ENCODE assay signal across 22 cellular contexts in genomic region chr3:30356901-30357753, GRCh38.
DNase-seq lines count a peak whose midpoint lies in the region; ATAC-seq, FAIRE-seq and TF ChIP-seq lines count a peak whose summit lies in the region.
"Had no signal": no experiment of that assay in that cellular context is flagged by ENCODE, and none has a peak within 500 bp of the region (broad histone marks: within the 10 kb centered on the region; RNA-seq: fewer than 3 reads in every experiment).

No MANE protein-coding gene starts in this region.

- H3K27ac ChIP-seq in GM23248, result peak overlapping the region; percentile 63
- H3K27ac ChIP-seq: gastroesophageal sphincter, neutrophil had no signal

- H3K27ac Mint-ChIP-seq in activated naive CD4-positive, alpha-beta T cell treated with anti-CD3 and anti-CD28 coated beads for 36 hours, result no peak overlapping the region
- peak overlapping the region in 1 of 2 donors; percentile 39 for H3K27ac Mint-ChIP-seq in T-cell
- H3K27ac Mint-ChIP-seq: activated naive CD4-positive, alpha-beta T cell treated with anti-CD3 and anti-CD28 coated beads, Interleukin-2, amount 10 ng/mL, durations not matched to agents 7 days and 5 days; CD4-positive, alpha-beta T cell; endodermal cell; memory B cell had no signal

- no peak for ATAC-seq in T-cell (replicated peaks in 1 of 4)
- ATAC-seq: gastroesophageal sphincter had no signal

- no peaks in the 10 kb centered on the region for H3K9me3 Mint-ChIP-seq in activated naive CD4-positive, alpha-beta T cell treated with anti-CD3 and anti-CD28 coated beads for 36 hours
- no peaks in the 10 kb centered on the region for H3K9me3 Mint-ChIP-seq in T-cell
- H3K9me3 Mint-ChIP-seq: activated naive CD4-positive, alpha-beta T cell treated with anti-CD3 and anti-CD28 coated beads, Interleukin-2, amount 10 ng/mL, durations not matched to agents 7 days and 5 days; CD4-positive, alpha-beta T cell; endodermal cell; memory B cell had no signal

- peak overlapping the region; percentile 44 for H2AFZ ChIP-seq in GM23248

- no peak for FAIRE-seq in bronchial epithelial cell (lab: Jason Lieb, UNC)
- FAIRE-seq: urothelium cell line had no signal

- H3F3A ChIP-seq in GM23248 (ENCODE audit: insufficient read depth), result peaks cover 16% of the 10 kb centered on the region

- DNase-seq in GM23248, result peak; percentile 40
- peak; percentile 67 for DNase-seq in NCI-H69 (lab: John Stamatoyannopoulos, UW)
- peak; percentile 84 for DNase-seq in bronchial epithelial cell (ENCODE audit: low read depth)
- DNase-seq in skeletal muscle cell (ENCODE audit: low read depth), result peak; percentile 40
- no peak for DNase-seq in activated naive CD4-positive, alpha-beta T cell treated with anti-CD3 and anti-CD28 coated beads for 36 hours
- DNase-seq in T-cell, result no peak
- no peak for DNase-seq in stimulated activated CD4-positive, alpha-beta T cell treated with anti-CD3 and anti-CD28 coated beads, Interleukin-2, amount 100 ng/mL, for 24 hours
- DNase-seq: activated CD4-positive, CD25-positive, alpha-beta regulatory T cell treated with anti-CD3 and anti-CD28 coated beads, Interleukin-2, amount 50 U/mL, for 72 hours; activated CD8-positive, alpha-beta memory T cell treated with anti-CD3 and anti-CD28 coated beads, Interleukin-2, amount 50 U/mL, for 4 hours; activated naive CD4-positive, alpha-beta T cell treated with anti-CD3 and anti-CD28 coated beads, Interleukin-2, amount 10 ng/mL, durations not matched to agents 7 days and 5 days; caudate nucleus; CD4-positive, alpha-beta T cell; endodermal cell; Karpas-422; NCI-H1436 treated with DMSO at 0.1 percent for 48 hours; NCI-H524 treated with DMSO at 0.1 percent for 48 hours; T-helper 1 cell had no signal

- 55% methylated on average over 6 of the region's 6 CpGs for WGBS in GM23248 (ENCODE audit: low coverage in 1 of 2, low lambda C conversion rate in 2 of 2, missing lambda C conversion rate in 2 of 2), 2 experiments

- peak overlapping the region; percentile 19 for H3K4me2 ChIP-seq in GM23248 (ENCODE audit: unreplicated experiment)

- no peaks in the 10 kb centered on the region for H3K9me2 ChIP-seq in GM23248 (ENCODE audit: insufficient read depth)

- H3K9me3 ChIP-seq in GM23248 (ENCODE audit: low read depth), result no peaks in the 10 kb centered on the region
- H3K9me3 ChIP-seq: gastroesophageal sphincter, neutrophil had no signal

- intact Hi-C loops in activated naive CD4-positive, alpha-beta T cell treated with anti-CD3 and anti-CD28 coated beads for 36 hours (cut with micrococcal nuclease), result no loop called here

- H3K4me3 Mint-ChIP-seq in activated naive CD4-positive, alpha-beta T cell treated with anti-CD3 and anti-CD28 coated beads for 36 hours, result no peak overlapping the region
- no peak overlapping the region for H3K4me3 Mint-ChIP-seq in T-cell
- H3K4me3 Mint-ChIP-seq: activated naive CD4-positive, alpha-beta T cell treated with anti-CD3 and anti-CD28 coated beads, Interleukin-2, amount 10 ng/mL, durations not matched to agents 7 days and 5 days; CD4-positive, alpha-beta T cell; endodermal cell; memory B cell; stimulated activated naive CD8-positive, alpha-beta T cell treated with anti-CD3 and anti-CD28 coated beads, Interleukin-15, Interleukin-2, amounts not matched to agents 100 ng/mL and 50 ng/mL, for 24 hours had no signal

- H3K4me1 Mint-ChIP-seq in activated naive CD4-positive, alpha-beta T cell treated with anti-CD3 and anti-CD28 coated beads for 36 hours (ENCODE audit: low read depth), result peaks cover 41% of the 10 kb centered on the region
- H3K4me1 Mint-ChIP-seq in T-cell, result peaks cover 55 to 58% (median 57%) of the 10 kb centered on the region in 3 donors
- H3K4me1 Mint-ChIP-seq: endodermal cell had no signal

- no peaks in the 10 kb centered on the region for H3K36me3 Mint-ChIP-seq in activated naive CD4-positive, alpha-beta T cell treated with anti-CD3 and anti-CD28 coated beads for 36 hours (ENCODE audit: low read depth)
- H3K36me3 Mint-ChIP-seq in T-cell, result no peaks in the 10 kb centered on the region
- H3K36me3 Mint-ChIP-seq: activated naive CD4-positive, alpha-beta T cell treated with anti-CD3 and anti-CD28 coated beads, Interleukin-2, amount 10 ng/mL, durations not matched to agents 7 days and 5 days; memory B cell had no signal

- POLR2A ChIA-PET in T-cell (lab: Charles Lee), result no interaction called here

- H4K20me1 ChIP-seq in GM23248 (ENCODE audit: insufficient read depth), result no peaks in the 10 kb centered on the region

- H3K27me3 ChIP-seq in GM23248 (replicated peaks; ENCODE audit: insufficient read depth) (no peaks in the 10 kb centered on the region), bronchial epithelial cell (ENCODE audit: control insufficient read depth, insufficient read depth, low read length) (no peaks in the 10 kb centered on the region)
- H3K27me3 ChIP-seq: gastroesophageal sphincter, neutrophil had no signal

- TF ChIP-seq CTCF in bronchial epithelial cell (IDR thresholded peaks at IDR 0.05; ENCODE audit: insufficient read depth, low read length, severe bottlenecking), result no peak

- peaks cover 35% of the 10 kb centered on the region for H3K4me1 ChIP-seq in GM23248 (ENCODE audit: insufficient read depth)

- H3K36me3 ChIP-seq in GM23248 (ENCODE audit: low read depth), result no peaks in the 10 kb centered on the region
- H3K36me3 ChIP-seq in bronchial epithelial cell (ENCODE audit: control insufficient read depth, insufficient read depth, low read length), result no peaks in the 10 kb centered on the region
- H3K36me3 ChIP-seq: gastroesophageal sphincter, neutrophil had no signal

- CTCF ChIA-PET in activated naive CD4-positive, alpha-beta T cell treated with anti-CD3 and anti-CD28 coated beads for 36 hours (lab: Charles Lee), result interaction anchor here (0.6 to 2.1 kb wide), 4 partner anchors 12 to 363 kb away, joined by 3 to 7 read pairs (median 4); no protein-coding TSS in a partner anchor
- CTCF ChIA-PET in T-cell (lab: Charles Lee), result no interaction called here

- H3K4me3 ChIP-seq in GM23248 (no peak overlapping the region), bronchial epithelial cell (ENCODE audit: low read depth, low read length) (no peak overlapping the region), skeletal muscle cell (ENCODE audit: low read depth, low read length) (no peak overlapping the region)
- H3K4me3 ChIP-seq: gastroesophageal sphincter had no signal

- in situ Hi-C loops in GM23248 (cut with MboI), result no loop called here

- H3K27me3 Mint-ChIP-seq in activated naive CD4-positive, alpha-beta T cell treated with anti-CD3 and anti-CD28 coated beads for 36 hours (ENCODE audit: low read depth), result no peaks in the 10 kb centered on the region
- no peaks in the 10 kb centered on the region for H3K27me3 Mint-ChIP-seq in T-cell
- H3K27me3 Mint-ChIP-seq: CD4-positive, alpha-beta T cell; stimulated activated naive CD8-positive, alpha-beta T cell treated with anti-CD3 and anti-CD28 coated beads, Interleukin-15, Interleukin-2, amounts not matched to agents 100 ng/mL and 50 ng/mL, for 24 hours had no signal

- no peaks in the 10 kb centered on the region for H3K79me2 ChIP-seq in GM23248 (ENCODE audit: insufficient read depth)

- peak overlapping the region; percentile 41 for H3K9ac ChIP-seq in GM23248

Comparison
In these comparisons a context has a peak if more than half of its experiments do, and no peak if none do; other contexts are left out.
1. DNase-seq: peak in GM23248 (single experiment), NCI-H69 (single experiment), bronchial epithelial cell (single experiment) and skeletal muscle cell (single experiment); none in activated naive CD4-positive, alpha-beta T cell treated with anti-CD3 and anti-CD28 coated beads for 36 hours (single experiment), T-cell (0 of 34) and stimulated activated CD4-positive, alpha-beta T cell treated with anti-CD3 and anti-CD28 coated beads, Interleukin-2, amount 100 ng/mL, for 24 hours (0 of 2).